9 cellular contexts compared by ENCODE assay signal in the genomic region with DNA sequence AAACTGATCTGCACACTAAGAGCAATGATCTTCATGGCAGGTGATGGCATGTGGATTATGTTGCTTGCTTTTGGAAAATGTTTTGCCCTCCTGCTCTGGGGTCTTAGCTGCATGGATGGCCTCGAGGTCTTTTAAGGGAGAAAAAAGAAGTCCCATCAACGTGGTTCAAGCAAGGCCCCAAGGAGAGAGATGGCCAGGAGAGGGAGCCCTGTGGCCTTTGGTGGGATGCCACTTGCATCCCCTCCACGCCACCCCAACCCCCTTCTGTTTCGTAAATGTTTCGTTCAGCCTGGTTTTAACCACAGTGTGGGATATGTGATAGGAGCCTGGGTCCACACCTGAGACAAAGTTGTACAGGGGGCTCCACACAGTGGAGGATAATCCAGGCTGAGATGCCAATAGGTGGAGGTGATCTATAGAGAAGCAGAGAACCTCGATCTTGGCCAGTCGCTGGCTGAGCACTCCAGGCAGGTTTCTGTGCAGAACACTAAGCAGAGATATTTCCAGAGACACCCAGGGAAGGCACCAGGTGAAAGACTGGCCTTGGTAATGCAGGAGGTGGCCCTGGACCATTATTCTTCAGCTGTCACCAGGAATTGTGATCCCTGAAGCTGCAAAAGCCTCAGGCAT. TPM values are rescaled to one million over a fixed set of nuclear protein-coding genes. Genes with fewer than 3 reads are reported as not detected.
DNase-seq lines count a peak whose midpoint lies in the region; ATAC-seq, FAIRE-seq and TF ChIP-seq lines count a peak whose summit lies in the region.
"Had no signal": no experiment of that assay in that cellular context is flagged by ENCODE, and none has a peak within 500 bp of the region (broad histone marks: within the 10 kb centered on the region; RNA-seq: fewer than 3 reads in every experiment).

No MANE protein-coding gene starts in this region.

- in situ Hi-C loops in K562 (cut with MboI), result no loop called here

- TF ChIP-seq CTCF in K562 (IDR thresholded peaks at IDR 0.05 in 2 of 3, conservative IDR thresholded peaks at IDR 0.05 in 1 of 3; ENCODE audit: insufficient read depth in 2 of 3, low read depth in 1 of 3, low read length in 3 of 3), result peak; percentile 60 to 74 (median 61)

- POLR2A ChIA-PET in K562 (lab: Yijun Ruan, JAX), result interaction anchor here (0.6 kb wide), 1 partner anchor 35 kb away, joined by 4 read pairs; no protein-coding TSS in a partner anchor

- TF ChIP-seq EP300 in K562 (IDR thresholded peaks at IDR 0.05; ENCODE audit: low read length), result no peak

- H3K56ac ChIP-seq in mesendoderm (ENCODE audit: low read length), result no peak overlapping the region

- H3K36me3 ChIP-seq in K562 (ENCODE audit: control insufficient read depth, insufficient read depth, low read length) (no peaks in the 10 kb centered on the region), mesendoderm (ENCODE audit: control insufficient read depth, insufficient read depth, low read length) (no peaks in the 10 kb centered on the region)

- H3K4me1 ChIP-seq in K562 (replicated peaks in 1 of 2; ENCODE audit: control insufficient read depth in 2 of 2, insufficient read depth in 2 of 2, low read length in 2 of 2) (no peaks in the 10 kb centered on the region), mesendoderm (ENCODE audit: control insufficient read depth, low read depth, low read length) (no peaks in the 10 kb centered on the region)

- peak; percentile 86 for ATAC-seq in K562
- no peak for ATAC-seq in HG03097 (IDR thresholded peaks at IDR 0.05; ENCODE audit: low FRiP score, unreplicated experiment)

- H2AFZ ChIP-seq in K562 (ENCODE audit: low read depth, low read length), result no peak overlapping the region

- no peaks in the 10 kb centered on the region for H3K79me1 ChIP-seq in mesendoderm (ENCODE audit: low read length)

- CTCF ChIA-PET in K562 (lab: Yijun Ruan, JAX; ENCODE audit: low intra/inter-chr PET ratio), result interaction anchor here (0.8 to 1.2 kb wide), 2 partner anchors 112 to 128 kb away, joined by 3 to 4 read pairs; no protein-coding TSS in a partner anchor

- H3K23ac ChIP-seq in mesendoderm (ENCODE audit: low read length), result no peak overlapping the region

- no peak overlapping the region for H2BK120ac ChIP-seq in mesendoderm (ENCODE audit: low read depth, low read length)

- no peaks in the 10 kb centered on the region for H4K20me1 ChIP-seq in K562 (replicated peaks; ENCODE audit: control insufficient read depth, insufficient read depth, low read length)

- H4K8ac ChIP-seq in mesendoderm (ENCODE audit: low read depth, low read length), result no peak overlapping the region

- no peak overlapping the region for H3K4ac ChIP-seq in mesendoderm (ENCODE audit: low read depth, low read length)

- peak; percentile 64 for DNase-seq in Daoy (ENCODE audit: low read depth)
- DNase-seq in LHCN-M2 (ENCODE audit: low read depth), result peak; percentile 22
- DNase-seq in K562 (ENCODE audit: extremely low read depth in 1 of 4, low spot score in 3 of 4), result peak in 3 of 4 experiments; percentile 27 to 48 (median 39)
- DNase-seq in mesendoderm, result peak; percentile 69
- no peak for DNase-seq in SKM-1 (lab: John Stamatoyannopoulos, UW; ENCODE audit: unreplicated experiment)
- DNase-seq in activated effector memory CD4-positive, alpha-beta T cell treated with Interleukin-2 at 50 U/mL for 16 hours, result no peak
- no peak for DNase-seq in GM19240 (ENCODE audit: insufficient read length, low spot score)
- DNase-seq: NCI-H187 had no signal

- no peak overlapping the region for H3K27ac ChIP-seq in K562 (ENCODE audit: extremely low read depth, low read depth, low read length)
- H3K27ac ChIP-seq in mesendoderm (ENCODE audit: low read depth, low read length), result no peak overlapping the region

- no peak overlapping the region for H2BK15ac ChIP-seq in mesendoderm (replicated peaks; ENCODE audit: low read depth)

- no peak for TF ChIP-seq POLR2A in K562 (conservative IDR thresholded peaks at IDR 0.05)

- peak; percentile 85 for FAIRE-seq in K562 (lab: Jason Lieb, UNC)

- no peak overlapping the region for H3K4me2 ChIP-seq in K562 (ENCODE audit: insufficient read depth, low read length)
- no peak overlapping the region for H3K4me2 ChIP-seq in mesendoderm (ENCODE audit: low read length)

- H3K9me3 ChIP-seq in K562 (replicated peaks; ENCODE audit: control insufficient read depth, insufficient read depth, low read depth, low read length), result no peaks in the 10 kb centered on the region

- no peak overlapping the region for H3K9ac ChIP-seq in K562 (ENCODE audit: insufficient read depth in 1 of 2, low read depth in 2 of 2, low read length in 2 of 2)
- H3K9ac ChIP-seq in mesendoderm (ENCODE audit: low read length), result no peak overlapping the region

- H2BK5ac ChIP-seq in mesendoderm (ENCODE audit: low read length), result no peak overlapping the region

- no TSS peak for BruUV-seq in K562 (replicated peaks; lab: Mats Ljungman, UMichigan)

- no peaks in the 10 kb centered on the region for H3K9me1 ChIP-seq in K562 (ENCODE audit: control insufficient read depth, insufficient read depth, low read length)

- peak; percentile 26 to 65; a peak in 3 of 4 replicates for TF ChIP-seq RAD21 in K562 (CRISPR knock-in tag; conservative IDR thresholded peaks at IDR 0.05 in 1 of 2, IDR thresholded peaks at IDR 0.05 in 1 of 2)

- H4K5ac ChIP-seq in mesendoderm (ENCODE audit: low read length), result no peak overlapping the region

- no peak overlapping the region for H2AK5ac ChIP-seq in mesendoderm (ENCODE audit: low read length)

- H3K18ac ChIP-seq in mesendoderm (ENCODE audit: low read length), result no peak overlapping the region

- H3K4me3 ChIP-seq in K562 (no peak overlapping the region), mesendoderm (ENCODE audit: low read length) (no peak overlapping the region)

- H3K79me2 ChIP-seq in K562 (ENCODE audit: control insufficient read depth, insufficient read depth, low read length), result no peaks in the 10 kb centered on the region
- no peaks in the 10 kb centered on the region for H3K79me2 ChIP-seq in mesendoderm (ENCODE audit: control insufficient read depth, insufficient read depth, low read length)

- H3K27me3 ChIP-seq in K562 (ENCODE audit: control insufficient read depth in 2 of 2, insufficient read depth in 2 of 2, low read length in 2 of 2) (peaks cover 3 to 4% of the 10 kb centered on the region in 2 experiments; a peak in 2 of 5 replicates), mesendoderm (ENCODE audit: insufficient read depth, low read length, poor library complexity) (no peaks in the 10 kb centered on the region)

- intact Hi-C loops in K562 (cut with micrococcal nuclease), result loop anchor here (1.0 kb wide), 1 partner anchor 128 kb away; a partner anchor contains a TSS

- 3% methylated on average over 7 of the region's 7 CpGs for WGBS in K562 (ENCODE audit: insufficient coverage, low coverage, missing lambda C conversion rate)
- WGBS in mesendoderm (ENCODE audit: extremely low coverage, insufficient coverage, low lambda C conversion rate), result no CpG with 5 or more reads among the region's 7 CpGs

TF ChIP-seq in K562, 482 proteins besides CTCF, POLR2A, EP300 and RAD21:
- TF ChIP-seq, protein P1, sequence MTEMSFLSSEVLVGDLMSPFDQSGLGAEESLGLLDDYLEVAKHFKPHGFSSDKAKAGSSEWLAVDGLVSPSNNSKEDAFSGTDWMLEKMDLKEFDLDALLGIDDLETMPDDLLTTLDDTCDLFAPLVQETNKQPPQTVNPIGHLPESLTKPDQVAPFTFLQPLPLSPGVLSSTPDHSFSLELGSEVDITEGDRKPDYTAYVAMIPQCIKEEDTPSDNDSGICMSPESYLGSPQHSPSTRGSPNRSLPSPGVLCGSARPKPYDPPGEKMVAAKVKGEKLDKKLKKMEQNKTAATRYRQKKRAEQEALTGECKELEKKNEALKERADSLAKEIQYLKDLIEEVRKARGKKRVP (CRISPR knock-in tag; IDR thresholded peaks at IDR 0.05), result no peak
- TF ChIP-seq MYNN (IDR thresholded peaks at IDR 0.05), result peak; percentile 84
- no peak for TF ChIP-seq MYNN (CRISPR knock-in tag; IDR thresholded peaks at IDR 0.05)
- TF ChIP-seq SMC3 (conservative IDR thresholded peaks at IDR 0.05; ENCODE audit: insufficient read depth, low read depth, low read length), result peak; percentile 65
- TF ChIP-seq CTBP1 (IDR thresholded peaks at IDR 0.05; ENCODE audit: borderline replicate concordance), result no peak

RNA-seq across cellular contexts. Expression of a gene that starts 25.8 kb away (rescaled TPM):
- 0.03 TPM in 1 of 2 replicates, not detected in the other for total RNA-seq in Daoy (2014; rRNA removed; shearing (Covaris generic))
- under 0.01 TPM in 1 of 2 replicates, not detected in the other for total RNA-seq in LHCN-M2 (2014; rRNA removed)
- 0.27 TPM for polyA plus RNA-seq in LHCN-M2 (2012)
- 0.02 TPM in 1 of 2 replicates, not detected in the other for total RNA-seq in K562 (2011; cell fraction: chromatin; rRNA removed; ENCODE audit: low replicate concordance)
- total RNA-seq in K562 (2011; cell fraction: nucleolus; rRNA removed), result not detected in 2 replicates
- total RNA-seq in K562 (2011; cell fraction: nucleoplasm; rRNA removed), result not detected in 2 replicates
- not detected in 2 replicates for total RNA-seq in K562 (2014; rRNA removed)
- total RNA-seq in K562 (2014; rRNA removed; fragmentation: Illumina TruSeq; extraction: Trizol), result 0.03 and 0.04 TPM in 2 replicates
- total RNA-seq in K562 (2015; rRNA removed; fragmentation: Illumina TruSeq; extraction: Trizol), result 0.04 TPM in 1 of 2 replicates, not detected in the other
- total RNA-seq in K562 (2021), result not detected in 2 replicates
- 0.01 TPM in 2 replicates for polyA plus RNA-seq in K562 (2011; rRNA removed)
- not detected in 2 replicates for polyA plus RNA-seq in K562 (2011; cell fraction: cytosol; rRNA removed)
- polyA plus RNA-seq in K562 (2011; cell fraction: nucleus; rRNA removed), result not detected in 2 replicates
- polyA plus RNA-seq in K562 (2012), result 0.01 and 0.11 TPM in 2 replicates
- polyA plus RNA-seq in K562 (2014; fragmentation: Illumina TruSeq; extraction: Trizol), result 0.01 TPM in 1 of 2 replicates, not detected in the other
- under 1 TPM in 1 of 2 experiments, not detected in 1; under 0.01 TPM for polyA plus RNA-seq in K562 (2014; fragmentation: Nextera tagmentation; extraction: Ambion mirVana)
- polyA plus RNA-seq in K562 (2014; rRNA removed), result 0.04 TPM in 1 of 2 replicates, not detected in the other
- polyA minus RNA-seq in K562 (2011; rRNA and poly(A)+ RNA removed), result not detected in 2 replicates
- polyA minus RNA-seq in K562 (2011; cell fraction: cytosol; rRNA and poly(A)+ RNA removed), result not detected in 2 replicates
- polyA minus RNA-seq in K562 (2011; cell fraction: nucleus; rRNA and poly(A)+ RNA removed), result not detected in 2 replicates
- 0.10 TPM for polyA plus RNA-seq in mesendoderm (2013, experiment 1 of 2)
- 0.14 TPM for polyA plus RNA-seq in mesendoderm (2013, experiment 2 of 2)

Comparison
In these comparisons a context has a peak if more than half of its experiments do, and no peak if none do; other contexts are left out.
1. DNase-seq: peak in Daoy (single experiment), LHCN-M2 (single experiment), K562 (3 of 4) and mesendoderm (single experiment); none in SKM-1 (single experiment), activated effector memory CD4-positive, alpha-beta T cell treated with Interleukin-2 at 50 U/mL for 16 hours (single experiment) and GM19240 (single experiment).